19 cellular contexts compared by ENCODE assay signal in genomic region chr6:81756690-81757089, GRCh38.
"Had no signal": no experiment of that assay in that cellular context is flagged by ENCODE, and none has a peak within 500 bp of the region (broad histone marks: within the 10 kb centered on the region; RNA-seq: fewer than 3 reads in every experiment).

No MANE protein-coding gene starts in this region.

- FAIRE-seq: islet of Langerhans had no signal

- DNase-seq: activated B cell treated with CpG ODN at 0.5 μM for 24 hours; activated CD4-positive, alpha-beta T cell treated with anti-CD3 and anti-CD28 coated beads for 4 hours; activated CD8-positive, alpha-beta T cell treated with anti-CD3 and anti-CD28 coated beads for 36 hours; activated naive CD4-positive, alpha-beta T cell; activated T-cell treated with anti-CD3 and anti-CD28 coated beads, Interleukin-2, amount 50 U/mL, for 1 hour; caudate nucleus; dorsolateral prefrontal cortex; foreskin keratinocyte; left cardiac atrium; stimulated activated CD4-positive, alpha-beta T cell treated with anti-CD3 and anti-CD28 coated beads, Interleukin-12 subunit alpha, Interleukin-12 subunit beta, amount 100 ng/mL, for 4 hours; stimulated activated CD4-positive, alpha-beta T cell treated with anti-CD3 and anti-CD28 coated beads, Interleukin-1b, Interleukin-23, amount 100 ng/mL, for 48 hours; stimulated activated CD8-positive, alpha-beta memory T cell treated with anti-CD3 and anti-CD28 coated beads, Interleukin-4, amount 100 ng/mL, for 48 hours; stimulated activated naive CD4-positive, alpha-beta T cell; T-helper 17 cell had no signal

- H3K9ac ChIP-seq: parathyroid adenoma had no signal

- H3K27ac ChIP-seq: dorsolateral prefrontal cortex, foreskin keratinocyte, hepatocyte, parathyroid adenoma had no signal

- H3K4me1 ChIP-seq: parathyroid adenoma had no signal

- H2AFZ ChIP-seq: hepatocyte, parathyroid adenoma had no signal

- H3K27me3 ChIP-seq: foreskin keratinocyte, hepatocyte had no signal

- H3K4me3 ChIP-seq: dorsolateral prefrontal cortex, hepatocyte had no signal

- H3K4me2 ChIP-seq: hepatocyte had no signal

- H3K79me2 ChIP-seq: parathyroid adenoma had no signal

- ATAC-seq: activated CD8-positive, alpha-beta T cell treated with anti-CD3 and anti-CD28 coated beads for 36 hours; activated T-helper 17 cell treated with anti-CD3 and anti-CD28 coated beads, Interleukin-2, amount 50 U/mL, for 72 hours; foreskin keratinocyte; left cardiac atrium; natural killer cell treated with Interleukin-12 subunit alpha and Interleukin-12 subunit beta and Interleukin-15 and Interleukin-18, amount 100 ng/mL, for 72 hours; T-helper 17 cell had no signal
